Comparison of ENCODE assay signal across 8 cellular contexts in genomic region chr19:17266975-17267788, GRCh38. TPM values are rescaled to one million over a fixed set of nuclear protein-coding genes. Genes with fewer than 3 reads are reported as not detected.
A peak's percentile ranks its signal among the peaks of the same experiment; 100 is the strongest.
DNase-seq lines count a peak whose midpoint lies in the region; ATAC-seq lines count a peak whose summit lies in the region.

TSS of gene BABAM1 (plus strand) at chr19:17267443. CDS start at chr19:17268807, 1,364 bp downstream.

- CTCF ChIA-PET in activated CD8-positive, alpha-beta memory T cell treated with anti-CD3 and anti-CD28 coated beads, Interleukin-2, amount 10 ng/mL, durations not matched to agents 7 days and 5 days (lab: Charles Lee) = interaction anchor here (0.6 to 12.2 kb wide), 18 partner anchors 8 to 307 kb away, joined by 3 to 132 read pairs (median 4); partner anchors contain the start of genes ANKLE1, DDA1, MRPL34 and OCEL1

- peak within 1 kb of the TSS; percentile 88 for H4K8ac ChIP-seq in mesenchymal stem cell (ENCODE audit: low read length)

- peaks cover 24% of the 10 kb centered on the region for H3K79me1 ChIP-seq in mesenchymal stem cell (replicated peaks; ENCODE audit: low read length, poor library complexity, severe bottlenecking)

- H3K4me3 ChIP-seq in NT2/D1 (ENCODE audit: insufficient read length, low read depth) (peak within 1 kb of the TSS; percentile 85), endocrine pancreas (ENCODE audit: control insufficient read depth, insufficient read depth, low read length) (peak within 1 kb of the TSS; percentile 90), mesenchymal stem cell (ENCODE audit: insufficient read depth in 1 of 2, low read depth in 1 of 2, low read length in 2 of 2) (peak within 1 kb of the TSS; percentile 83 to 98)

- peak within 1 kb of the TSS; percentile 78 for H3K27ac Mint-ChIP-seq in activated CD8-positive, alpha-beta memory T cell treated with anti-CD3 and anti-CD28 coated beads, Interleukin-2, amount 10 ng/mL, durations not matched to agents 7 days and 5 days

- peak within 1 kb of the TSS; percentile 52 for H2BK5ac ChIP-seq in mesenchymal stem cell (ENCODE audit: low read depth, low read length, poor library complexity, severe bottlenecking)

- H3K4me2 ChIP-seq in mesenchymal stem cell (ENCODE audit: low read length, poor library complexity, severe bottlenecking) = peak within 1 kb of the TSS; percentile 100

- H3K27me3 ChIP-seq in NT2/D1 (ENCODE audit: insufficient read depth, insufficient read length) (no peaks in the 10 kb centered on the region), endocrine pancreas (ENCODE audit: control insufficient read depth, insufficient read depth, low read length) (no peaks in the 10 kb centered on the region), mesenchymal stem cell (ENCODE audit: control insufficient read depth in 1 of 2, insufficient read depth in 1 of 2, low read length in 2 of 2) (no peaks in the 10 kb centered on the region)

- peaks cover 25% of the 10 kb centered on the region for H3K4me1 Mint-ChIP-seq in activated CD8-positive, alpha-beta memory T cell treated with anti-CD3 and anti-CD28 coated beads, Interleukin-2, amount 10 ng/mL, durations not matched to agents 7 days and 5 days

- H3K4me1 ChIP-seq in NT2/D1 (ENCODE audit: insufficient read depth, insufficient read length) = no peaks in the 10 kb centered on the region
- H3K4me1 ChIP-seq in endocrine pancreas (ENCODE audit: control insufficient read depth, insufficient read depth, low read length) = no peaks in the 10 kb centered on the region
- H3K4me1 ChIP-seq in mesenchymal stem cell (ENCODE audit: control insufficient read depth, insufficient read depth, low read depth, low read length) = peaks cover 7% of the 10 kb centered on the region

- peak within 1 kb of the TSS; percentile 44 for H2BK120ac ChIP-seq in mesenchymal stem cell (ENCODE audit: low read depth, low read length)

- no peaks in the 10 kb centered on the region for H3K9me3 Mint-ChIP-seq in activated CD8-positive, alpha-beta memory T cell treated with anti-CD3 and anti-CD28 coated beads, Interleukin-2, amount 10 ng/mL, durations not matched to agents 7 days and 5 days (ENCODE audit: low read depth)

- H3K4ac ChIP-seq in mesenchymal stem cell (ENCODE audit: low read depth in 1 of 2, low read length in 2 of 2) = peak within 1 kb of the TSS in 1 of 2 experiments; percentile 83

- DNase-seq in COR-L47 (lab: John Stamatoyannopoulos, UW) = peak; percentile 96
- DNase-seq in HUDEP-2 (lab: John Stamatoyannopoulos, UW; ENCODE audit: unreplicated experiment in 76 of 76) = peak in 75 of 76 experiments; percentile 69 to 100 (median 99)
- DNase-seq in NT2/D1 (ENCODE audit: low read depth, low spot score) = peak; percentile 97
- peak; percentile 99 for DNase-seq in activated CD8-positive, alpha-beta memory T cell treated with anti-CD3 and anti-CD28 coated beads, Interleukin-2, amount 10 ng/mL, durations not matched to agents 7 days and 5 days
- peak; percentile 100 for DNase-seq in mesenchymal stem cell
- peak; percentile 80 for DNase-seq in stimulated activated CD8-positive, alpha-beta memory T cell treated with anti-CD3 and anti-CD28 coated beads, Interleukin-12 subunit alpha, Interleukin-12 subunit beta, amount 100 ng/mL, for 4 hours (ENCODE audit: low read depth)

- peak within 1 kb of the TSS; percentile 91 for H3K4me3 Mint-ChIP-seq in activated CD8-positive, alpha-beta memory T cell treated with anti-CD3 and anti-CD28 coated beads, Interleukin-2, amount 10 ng/mL, durations not matched to agents 7 days and 5 days

- H3K23ac ChIP-seq in mesenchymal stem cell (ENCODE audit: low read length in 2 of 2) = peak within 1 kb of the TSS in 1 of 2 experiments; percentile 80

- peak within 1 kb of the TSS; percentile 94 for H2AFZ ChIP-seq in mesenchymal stem cell (ENCODE audit: low read depth, low read length)

- H3K9me3 ChIP-seq in NT2/D1 (ENCODE audit: insufficient read depth, low read length) (no peaks in the 10 kb centered on the region), endocrine pancreas (ENCODE audit: control insufficient read depth, low read length) (no peaks in the 10 kb centered on the region), mesenchymal stem cell (ENCODE audit: control insufficient read depth, low read length) (no peaks in the 10 kb centered on the region)

- H3K18ac ChIP-seq in mesenchymal stem cell (ENCODE audit: low read depth in 1 of 2, low read length in 2 of 2) = peak within 1 kb of the TSS in 1 of 2 experiments; percentile 70

- peak; percentile 89 for ATAC-seq in GM21381 (IDR thresholded peaks at IDR 0.05; ENCODE audit: unreplicated experiment)
- ATAC-seq in activated CD8-positive, alpha-beta memory T cell treated with anti-CD3 and anti-CD28 coated beads, Interleukin-2, amount 10 ng/mL, durations not matched to agents 7 days and 5 days = peak; percentile 97

- H4K91ac ChIP-seq in mesenchymal stem cell (ENCODE audit: low read length) = no peak within 1 kb of the TSS

- H3K36me3 Mint-ChIP-seq in activated CD8-positive, alpha-beta memory T cell treated with anti-CD3 and anti-CD28 coated beads, Interleukin-2, amount 10 ng/mL, durations not matched to agents 7 days and 5 days = peaks cover 8% of the 10 kb centered on the region

- H3K36me3 ChIP-seq in NT2/D1 (ENCODE audit: insufficient read depth, insufficient read length, low read length) (peaks cover 30% of the 10 kb centered on the region), endocrine pancreas (ENCODE audit: control insufficient read depth, insufficient read depth, low read length) (no peaks in the 10 kb centered on the region), mesenchymal stem cell (ENCODE audit: control insufficient read depth in 1 of 2, insufficient read depth in 2 of 2, low read depth in 1 of 2, low read length in 2 of 2) (peaks cover 21 to 29% of the 10 kb centered on the region in 2 experiments)

- H3K9ac ChIP-seq in NT2/D1 (ENCODE audit: insufficient read length, low read depth) (peak within 1 kb of the TSS; percentile 94), endocrine pancreas (ENCODE audit: control insufficient read depth, insufficient read depth, low read length) (peak within 1 kb of the TSS; percentile 92), mesenchymal stem cell (ENCODE audit: low read length) (peak within 1 kb of the TSS; percentile 91)

- 1% methylated on average over 27 of the region's 27 CpGs for WGBS in mesenchymal stem cell

- peak within 1 kb of the TSS; percentile 72 for H3K27ac ChIP-seq in mesenchymal stem cell (ENCODE audit: low read length, poor library complexity, severe bottlenecking)

- peak within 1 kb of the TSS in 1 of 2 experiments; percentile 88 for H3K14ac ChIP-seq in mesenchymal stem cell (ENCODE audit: low read length in 2 of 2)

- H3K27me3 Mint-ChIP-seq in activated CD8-positive, alpha-beta memory T cell treated with anti-CD3 and anti-CD28 coated beads, Interleukin-2, amount 10 ng/mL, durations not matched to agents 7 days and 5 days = no peaks in the 10 kb centered on the region

- peak within 1 kb of the TSS; percentile 57 for H2AK5ac ChIP-seq in mesenchymal stem cell (ENCODE audit: low read length, severe bottlenecking)

- no peak within 1 kb of the TSS for H2BK15ac ChIP-seq in mesenchymal stem cell (ENCODE audit: low read depth, poor library complexity, severe bottlenecking)

- H2BK12ac ChIP-seq in mesenchymal stem cell (ENCODE audit: low read length in 2 of 2) = no peak within 1 kb of the TSS

RNA-seq across cellular contexts. Expression of gene BABAM1, which starts in this region (rescaled TPM):
- 100 to 1,000 TPM; 113 to 117 TPM for total RNA-seq in activated CD8-positive, alpha-beta memory T cell treated with anti-CD3 and anti-CD28 coated beads, Interleukin-2, amount 10 ng/mL, durations not matched to agents 7 days and 5 days
- 100 TPM for polyA plus RNA-seq in mesenchymal stem cell (2013, experiment 1 of 2)
- 103 TPM for polyA plus RNA-seq in mesenchymal stem cell (2013, experiment 2 of 2)

Comparison
In these comparisons a context has a peak if more than half of its experiments do, and no peak if none do; other contexts are left out.
1. Peak in every context shown above with its lines: DNase-seq, ATAC-seq, H3K4me3 ChIP-seq and H3K27ac ChIP-seq.